Comparison of ENCODE assay signal across 1 cellular context in genomic region chr3:15197340-15198029, GRCh38.
A peak's percentile ranks its signal among the peaks of the same experiment; 100 is the strongest.
TF ChIP-seq lines count a peak whose summit lies in the region.

No MANE protein-coding gene starts in this region.

TF ChIP-seq in K562, 482 proteins besides CTCF, POLR2A, EP300 and RAD21 (continued from another document):
- TF ChIP-seq ZNF449 (CRISPR knock-in tag; IDR thresholded peaks at IDR 0.05), result no peak
- no peak for TF ChIP-seq MTA3 (IDR thresholded peaks at IDR 0.05; ENCODE audit: borderline replicate concordance)
- no peak for TF ChIP-seq NONO (IDR thresholded peaks at IDR 0.05; ENCODE audit: low read depth in 2 of 2, low read length in 1 of 2)
- no peak for TF ChIP-seq EP400 (IDR thresholded peaks at IDR 0.05)
- no peak for TF ChIP-seq MITF (IDR thresholded peaks at IDR 0.05)
- TF ChIP-seq ADNP (tag; IDR thresholded peaks at IDR 0.05), result peak; percentile 84
- no peak for TF ChIP-seq SMARCE1 (IDR thresholded peaks at IDR 0.05)
- TF ChIP-seq CEBPG (CRISPR knock-in tag; IDR thresholded peaks at IDR 0.05), result no peak
- TF ChIP-seq CEBPG (tag; conservative IDR thresholded peaks at IDR 0.05 in 1 of 2, IDR thresholded peaks at IDR 0.05 in 1 of 2), result peak; percentile 66 to 74; a peak in 3 of 4 replicates
- no peak for TF ChIP-seq STAT6 (CRISPR knock-in tag; IDR thresholded peaks at IDR 0.05)
- TF ChIP-seq SREBF2 (CRISPR knock-in tag; IDR thresholded peaks at IDR 0.05), result no peak
- no peak for TF ChIP-seq MTF1 (CRISPR knock-in tag; IDR thresholded peaks at IDR 0.05; ENCODE audit: borderline replicate concordance)
- TF ChIP-seq PHF21A (IDR thresholded peaks at IDR 0.05; ENCODE audit: borderline replicate concordance, low read depth), result no peak
- TF ChIP-seq GTF2E2 (tag; IDR thresholded peaks at IDR 0.05), result no peak
- no peak for TF ChIP-seq MCM3 (IDR thresholded peaks at IDR 0.05)
- peak; percentile 69 for TF ChIP-seq CEBPB (tag; IDR thresholded peaks at IDR 0.05)
- TF ChIP-seq ZNF3 (CRISPR knock-in tag; IDR thresholded peaks at IDR 0.05), result no peak
- TF ChIP-seq ZNF695 (CRISPR knock-in tag; IDR thresholded peaks at IDR 0.05), result no peak
